Comparison of ENCODE assay signal across 31 cellular contexts in genomic region chr16:52924162-52924561, GRCh38.
DNase-seq lines count a peak whose midpoint lies in the region; ATAC-seq, FAIRE-seq and TF ChIP-seq lines count a peak whose summit lies in the region.
"Had no signal": no experiment of that assay in that cellular context is flagged by ENCODE, and none has a peak within 500 bp of the region (broad histone marks: within the 10 kb centered on the region; RNA-seq: fewer than 3 reads in every experiment).

No MANE protein-coding gene starts in this region.

- no peak overlapping the region for H3K9ac ChIP-seq in HepG2 (ENCODE audit: insufficient read depth, low read depth, low read length)
- no peak overlapping the region for H3K9ac ChIP-seq in K562 (ENCODE audit: insufficient read depth in 1 of 2, low read depth in 2 of 2, low read length in 2 of 2)
- H3K9ac ChIP-seq: BLaER1; BLaER1 treated with 17β-estradiol and CSF1 and Interleukin-3, amounts not matched to agents 10 nM and 100 nM had no signal

- H3K9me1 ChIP-seq in K562 (ENCODE audit: control insufficient read depth, insufficient read depth, low read length) = no peaks in the 10 kb centered on the region

- H3K79me2 ChIP-seq in HepG2 (ENCODE audit: insufficient read depth, low read length) = no peaks in the 10 kb centered on the region
- no peaks in the 10 kb centered on the region for H3K79me2 ChIP-seq in K562 (ENCODE audit: control insufficient read depth, insufficient read depth, low read length)

- H3K4me2 ChIP-seq in HepG2 (ENCODE audit: low read depth, low read length) (no peak overlapping the region), A549 (no peak overlapping the region), K562 (ENCODE audit: insufficient read depth, low read length) (no peak overlapping the region)
- H3K4me2 ChIP-seq: BLaER1 had no signal

- no peaks in the 10 kb centered on the region for H3K4me1 ChIP-seq in HepG2 (ENCODE audit: insufficient read depth, low read length)
- H3K4me1 ChIP-seq in right lobe of liver = no peaks in the 10 kb centered on the region
- H3K4me1 ChIP-seq in A549 = no peaks in the 10 kb centered on the region
- no peaks in the 10 kb centered on the region for H3K4me1 ChIP-seq in K562 (replicated peaks in 1 of 2; ENCODE audit: control insufficient read depth in 2 of 2, insufficient read depth in 2 of 2, low read length in 2 of 2)
- H3K4me1 ChIP-seq: BE2C, Caco-2 had no signal

- WGBS in HepG2 (ENCODE audit: low lambda C conversion rate) = 2% methylated on average over 4 of the region's 4 CpGs
- 67% methylated on average over 4 of the region's 4 CpGs for WGBS in right lobe of liver (ENCODE audit: insufficient coverage, low coverage, low lambda C conversion rate, missing lambda C conversion rate)
- 5% methylated on average over 4 of the region's 4 CpGs for WGBS in A549 (ENCODE audit: missing lambda C conversion rate)
- WGBS in K562 (ENCODE audit: insufficient coverage, low coverage, missing lambda C conversion rate) = 0% methylated on average over 4 of the region's 4 CpGs

- TF ChIP-seq RAD21 in HepG2 (CRISPR knock-in tag; IDR thresholded peaks at IDR 0.05) = no peak
- TF ChIP-seq RAD21 in A549 (conservative IDR thresholded peaks at IDR 0.05 in 1 of 2, IDR thresholded peaks at IDR 0.05 in 1 of 2) = no peak
- TF ChIP-seq RAD21 in K562 (CRISPR knock-in tag; conservative IDR thresholded peaks at IDR 0.05 in 1 of 2, IDR thresholded peaks at IDR 0.05 in 1 of 2) = no peak

- in situ Hi-C loops in HepG2 (cut with HindIII; ENCODE audit: extremely low pct_ligation_motif_present, low pct_unique_long_range_greater_than_20kb) = no loop called here
- in situ Hi-C loops in K562 (cut with MboI) = no loop called here

- intact Hi-C loops in HepG2 (cut with micrococcal nuclease; ENCODE audit: unreplicated experiment) (no loop called here), right lobe of liver (cut with DNase I) (no loop called here), K562 (cut with micrococcal nuclease) (no loop called here)

- POLR2A ChIA-PET in HepG2 (lab: Yijun Ruan, JAX) (no interaction called here), A549 (lab: Yijun Ruan, JAX) (no interaction called here), K562 (lab: Yijun Ruan, JAX) (no interaction called here)

- H4K20me1 ChIP-seq in HepG2 (ENCODE audit: insufficient read depth, low read length) (no peaks in the 10 kb centered on the region), K562 (replicated peaks; ENCODE audit: control insufficient read depth, insufficient read depth, low read length) (no peaks in the 10 kb centered on the region)
- H4K20me1 ChIP-seq: BLaER1; BLaER1 treated with 17β-estradiol and CSF1 and Interleukin-3, amounts not matched to agents 10 nM and 100 nM had no signal

- H3K27me3 ChIP-seq in HepG2 (ENCODE audit: control insufficient read depth in 1 of 2, insufficient read depth in 2 of 2, low read length in 2 of 2) (peaks cover 0 to 3% of the 10 kb centered on the region in 2 experiments; a peak in 1 of 5 replicates), right lobe of liver (no peaks in the 10 kb centered on the region), K562 (ENCODE audit: control insufficient read depth in 2 of 2, insufficient read depth in 2 of 2, low read length in 2 of 2) (no peaks in the 10 kb centered on the region)
- H3K27me3 ChIP-seq: BLaER1; BLaER1 treated with 17β-estradiol and CSF1 and Interleukin-3, amounts not matched to agents 10 nM and 100 nM had no signal

- no peak for FAIRE-seq in HepG2 (lab: Jason Lieb, UNC)
- no peak for FAIRE-seq in A549 (lab: Jason Lieb, UNC)
- FAIRE-seq in K562 (lab: Jason Lieb, UNC) = no peak
- FAIRE-seq: D721Med had no signal

- no peak for DNase-seq in HepG2 (ENCODE audit: low spot score)
- DNase-seq in right lobe of liver = no peak
- no peak for DNase-seq in A549 (ENCODE audit: low read depth in 1 of 2, low spot score in 1 of 2)
- no peak for DNase-seq in K562 (ENCODE audit: extremely low read depth in 1 of 4, low spot score in 3 of 4)
- DNase-seq in superior temporal gyrus (ENCODE audit: extremely low spot score) = no peak
- DNase-seq in cerebellum (ENCODE audit: low spot score) = no peak
- DNase-seq: 8988T; ACHN; AML-193; BE2C; C1 segment of cervical spinal cord; Caco-2; Calu3; CD4-positive, alpha-beta memory T cell; CD4-positive, alpha-beta T cell; CD4-positive, CD25-positive, alpha-beta regulatory T cell; CD8-positive, alpha-beta memory T cell; CD8-positive, alpha-beta T cell; COR-L47; DMS 273 treated with DMSO at 0.1 percent for 48 hours; DMS153; DMS53; DMS79; DMS79 treated with DMSO at 0.1 percent for 48 hours; DND-41; EL had no signal

- no peak for TF ChIP-seq POLR2A in HepG2 (IDR thresholded peaks at IDR 0.05; ENCODE audit: insufficient read depth in 1 of 2, low read depth in 2 of 2, low read length in 2 of 2)
- no peak for TF ChIP-seq POLR2A in right lobe of liver (IDR thresholded peaks at IDR 0.05)
- TF ChIP-seq POLR2A in A549 (IDR thresholded peaks at IDR 0.05; ENCODE audit: low read length) = no peak
- no peak for TF ChIP-seq POLR2A in K562 (conservative IDR thresholded peaks at IDR 0.05)

- H3K9me3 ChIP-seq in HepG2 (ENCODE audit: low read length) (no peaks in the 10 kb centered on the region), right lobe of liver (no peaks in the 10 kb centered on the region), A549 (no peaks in the 10 kb centered on the region), K562 (replicated peaks; ENCODE audit: control insufficient read depth, insufficient read depth, low read depth, low read length) (no peaks in the 10 kb centered on the region)
- H3K9me3 ChIP-seq: BE2C, Caco-2 had no signal

- CTCF ChIA-PET in HepG2 (lab: Yijun Ruan, JAX; ENCODE audit: low intra/inter-chr PET ratio, low total read pairs) (no interaction called here), A549 (lab: Yijun Ruan, JAX) (no interaction called here), K562 (lab: Yijun Ruan, JAX; ENCODE audit: low intra/inter-chr PET ratio) (no interaction called here)

- TF ChIP-seq CTCF in HepG2 (CRISPR knock-in tag; IDR thresholded peaks at IDR 0.05) (no peak), right lobe of liver (IDR thresholded peaks at IDR 0.05) (no peak), A549 (IDR thresholded peaks at IDR 0.05) (no peak), K562 (IDR thresholded peaks at IDR 0.05 in 2 of 3, conservative IDR thresholded peaks at IDR 0.05 in 1 of 3; ENCODE audit: insufficient read depth in 2 of 3, low read depth in 1 of 3, low read length in 3 of 3) (no peak)

- H2AFZ ChIP-seq in HepG2 (ENCODE audit: low read length) = no peak overlapping the region
- H2AFZ ChIP-seq in K562 (ENCODE audit: low read depth, low read length) = no peak overlapping the region

- H3K27ac ChIP-seq in HepG2 (ENCODE audit: extremely low read length, insufficient read depth, low read length) (no peak overlapping the region), right lobe of liver (no peak overlapping the region), A549 (no peak overlapping the region), K562 (ENCODE audit: extremely low read depth, low read depth, low read length) (no peak overlapping the region)
- H3K27ac ChIP-seq: 22Rv1; BLaER1; BLaER1 treated with 17β-estradiol and CSF1 and Interleukin-3, amounts not matched to agents 10 nM and 100 nM; C4-2B had no signal

- TF ChIP-seq EP300 in HepG2 (IDR thresholded peaks at IDR 0.05; ENCODE audit: low read depth in 2 of 2, low read length in 2 of 2) = no peak
- no peak for TF ChIP-seq EP300 in HepG2 (CRISPR knock-in tag; IDR thresholded peaks at IDR 0.05; ENCODE audit: borderline replicate concordance)
- TF ChIP-seq EP300 in A549 (IDR thresholded peaks at IDR 0.05) = no peak
- TF ChIP-seq EP300 in K562 (IDR thresholded peaks at IDR 0.05; ENCODE audit: low read length) = no peak

- no peak overlapping the region for H3K4me3 ChIP-seq in HepG2 (replicated peaks in 1 of 3; ENCODE audit: insufficient read depth in 1 of 3, low read depth in 2 of 3, low read length in 3 of 3)
- no peak overlapping the region for H3K4me3 ChIP-seq in right lobe of liver
- no peak overlapping the region for H3K4me3 ChIP-seq in A549
- no peak overlapping the region for H3K4me3 ChIP-seq in K562
- H3K4me3 ChIP-seq: BLaER1; BLaER1 treated with 17β-estradiol and CSF1 and Interleukin-3, amounts not matched to agents 10 nM and 100 nM had no signal

- H3K36me3 ChIP-seq in HepG2 (replicated peaks in 1 of 2; ENCODE audit: control insufficient read depth in 1 of 2, insufficient read depth in 2 of 2, low read length in 2 of 2) (no peaks in the 10 kb centered on the region), right lobe of liver (no peaks in the 10 kb centered on the region), K562 (ENCODE audit: control insufficient read depth, insufficient read depth, low read length) (no peaks in the 10 kb centered on the region)
- H3K36me3 ChIP-seq: BE2C; BLaER1; BLaER1 treated with 17β-estradiol and CSF1 and Interleukin-3, amounts not matched to agents 10 nM and 100 nM had no signal

- ATAC-seq in HepG2 = no peak
- ATAC-seq in right lobe of liver = no peak
- ATAC-seq in A549 = no peak
- no peak for ATAC-seq in K562
- ATAC-seq: CD8-positive, alpha-beta T cell had no signal

- BruUV-seq in HepG2 (replicated peaks; lab: Mats Ljungman, UMichigan) (no TSS peak), K562 (replicated peaks; lab: Mats Ljungman, UMichigan) (no TSS peak)

TF ChIP-seq in HepG2, 621 proteins besides CTCF, POLR2A, EP300 and RAD21 (continues in another document):
- TF ChIP-seq ZNF33B (CRISPR knock-in tag; IDR thresholded peaks at IDR 0.05) (no peak), ZNF567 (CRISPR knock-in tag; IDR thresholded peaks at IDR 0.05; ENCODE audit: borderline replicate concordance) (no peak)

TF ChIP-seq in A549, 52 proteins besides CTCF, POLR2A, EP300 and RAD21 (continues in another document):
- no peak for TF ChIP-seq ESRRA (IDR thresholded peaks at IDR 0.05; ENCODE audit: borderline replicate concordance, low read length)

TF ChIP-seq in K562, 482 proteins besides CTCF, POLR2A, EP300 and RAD21:
- TF ChIP-seq RAD51 (IDR thresholded peaks at IDR 0.05; ENCODE audit: borderline replicate concordance, low read depth) = 0 out of 2 replicates have a peak, but pooled peaks have one; percentile 11
- no peak for TF ChIP-seq ZNF384 (IDR thresholded peaks at IDR 0.05; ENCODE audit: low read depth, low read length)
- TF ChIP-seq TFE3 (CRISPR knock-in tag; IDR thresholded peaks at IDR 0.05) = peak; percentile 62

Comparison
In these comparisons a context has a peak if more than half of its experiments do, and no peak if none do; other contexts are left out.
1. Of the 241 proteins assayed by ChIP-seq in both HepG2 and K562: peak only in HepG2: none; only in K562: TFE3; in both: RAD51; in neither: 238; mixed calls (peak in some experiments, not most) for 1.